Comparison of ENCODE assay signal across 9 cellular contexts in the genomic region with DNA sequence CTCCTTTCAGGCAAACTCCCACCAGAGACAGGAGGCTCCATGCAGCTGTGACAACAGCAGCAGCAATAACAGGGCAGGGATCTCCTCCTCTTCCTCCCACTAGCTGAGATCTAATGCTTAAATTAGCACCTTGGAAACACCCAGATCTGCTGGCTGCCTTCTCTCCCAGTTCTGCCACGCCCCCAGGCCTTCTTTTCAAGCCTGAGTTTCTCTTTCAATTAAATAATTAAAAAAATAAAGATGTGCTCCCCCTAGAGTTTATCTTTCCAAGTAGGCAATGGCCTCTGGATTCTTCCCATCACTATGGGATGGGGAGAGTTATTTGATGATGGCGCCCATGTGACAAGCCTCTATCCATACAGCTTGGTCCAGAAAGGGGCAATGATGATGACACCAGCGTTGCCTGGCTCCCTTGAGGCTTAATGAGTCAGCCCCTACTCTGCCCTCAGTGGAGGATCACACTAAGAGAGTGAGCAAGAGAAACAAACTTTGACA. TPM values are rescaled to one million over a fixed set of nuclear protein-coding genes. Genes with fewer than 3 reads are reported as not detected.
DNase-seq lines count a peak whose midpoint lies in the region; ATAC-seq, FAIRE-seq and TF ChIP-seq lines count a peak whose summit lies in the region.
"Had no signal": no experiment of that assay in that cellular context is flagged by ENCODE, and none has a peak within 500 bp of the region (broad histone marks: within the 10 kb centered on the region; RNA-seq: fewer than 3 reads in every experiment).

No MANE protein-coding gene starts in this region.

- ATAC-seq in aorta (ENCODE audit: low FRiP score) = no peak
- ATAC-seq in pancreas = no peak
- no peak for ATAC-seq in GM21717 (IDR thresholded peaks at IDR 0.05; ENCODE audit: unreplicated experiment)
- ATAC-seq: upper lobe of right lung had no signal

- H3K36me3 ChIP-seq in left ventricle myocardium inferior = no peaks in the 10 kb centered on the region
- H3K36me3 ChIP-seq in aorta (ENCODE audit: control insufficient read depth in 1 of 2, insufficient read depth in 2 of 2, low read length in 1 of 2) = no peaks in the 10 kb centered on the region
- H3K36me3 ChIP-seq in pancreas = no peaks in the 10 kb centered on the region
- H3K36me3 ChIP-seq: upper lobe of right lung had no signal

- intact Hi-C loops in left ventricle myocardium inferior (cut with micrococcal nuclease) (no loop called here), aorta (cut with DNase I) (loop anchor here (5.0 kb wide), 3 partner anchors 48 to 143 kb away; a partner anchor contains a TSS), pancreas (cut with DNase I) (no loop called here)

- TF ChIP-seq CTCF in AG04449 (IDR thresholded peaks at IDR 0.05; ENCODE audit: insufficient read depth, low read length, missing control alignments) (no peak), left ventricle myocardium inferior (IDR thresholded peaks at IDR 0.05; ENCODE audit: borderline replicate concordance) (peak; percentile 33), pancreas (IDR thresholded peaks at IDR 0.05) (no peak)

- no peak overlapping the region for H3K4me3 ChIP-seq in AG04449 (ENCODE audit: low read depth, low read length)
- H3K4me3 ChIP-seq in left ventricle myocardium inferior = peak overlapping the region; percentile 9
- no peak overlapping the region for H3K4me3 ChIP-seq in aorta (ENCODE audit: low read length in 2 of 2)
- H3K4me3 ChIP-seq in pancreas = no peak overlapping the region
- H3K4me3 ChIP-seq: upper lobe of right lung had no signal

- H3K27ac ChIP-seq in left ventricle myocardium inferior (replicated peaks) = peak overlapping the region; percentile 91
- no peak overlapping the region for H3K27ac ChIP-seq in aorta (ENCODE audit: low read depth in 1 of 2, low read length in 2 of 2)
- no peak overlapping the region for H3K27ac ChIP-seq in pancreas
- H3K27ac ChIP-seq: upper lobe of right lung had no signal

- CTCF ChIA-PET in AG04449 (lab: Yijun Ruan, JAX) = interaction anchor here (0.7 to 5.9 kb wide), 10 partner anchors 8 to 151 kb away, joined by 3 to 43 read pairs (median 8); no protein-coding TSS in a partner anchor

- H3K27me3 ChIP-seq in left ventricle myocardium inferior (ENCODE audit: low read depth) = no peaks in the 10 kb centered on the region
- H3K27me3 ChIP-seq in aorta (ENCODE audit: control insufficient read depth in 1 of 2, insufficient read depth in 2 of 2, low read length in 1 of 2) = no peaks in the 10 kb centered on the region
- H3K27me3 ChIP-seq in pancreas = no peaks in the 10 kb centered on the region
- H3K27me3 ChIP-seq: upper lobe of right lung had no signal

- FAIRE-seq in RCC 7860 (lab: Jason Lieb, UNC) = peak; percentile 24
- FAIRE-seq in pancreas (lab: Jason Lieb, UNC) = no peak

- peak; percentile 17 for DNase-seq in AG04449 (ENCODE audit: low read depth, low spot score)
- peak; percentile 44 for DNase-seq in D341Med (ENCODE audit: low spot score)
- peak; percentile 53 for DNase-seq in RCC 7860 (ENCODE audit: low spot score)
- DNase-seq in left ventricle myocardium inferior = peak; percentile 33
- no peak for DNase-seq in aorta
- no peak for DNase-seq in SKM-1 (lab: John Stamatoyannopoulos, UW; ENCODE audit: unreplicated experiment)
- DNase-seq in pancreas = no peak
- DNase-seq: upper lobe of right lung had no signal

- H3K4me1 ChIP-seq in left ventricle myocardium inferior (peaks cover 88% of the 10 kb centered on the region), aorta (ENCODE audit: control insufficient read depth in 1 of 2, insufficient read depth in 2 of 2, low read length in 2 of 2) (no peaks in the 10 kb centered on the region), pancreas (no peaks in the 10 kb centered on the region)

- 84 to 87% methylated on average over 3 of the region's 3 CpGs for WGBS in aorta, 2 donors
- 89 to 91% methylated on average over 3 of the region's 3 CpGs for WGBS in pancreas, 2 donors

- POLR2A ChIA-PET in AG04449 (lab: Yijun Ruan, JAX) = interaction anchor here (0.6 kb wide), 1 partner anchor 66 kb away, joined by 3 read pairs; no protein-coding TSS in a partner anchor

- no peaks in the 10 kb centered on the region for H3K9me3 ChIP-seq in left ventricle myocardium inferior (replicated peaks)
- no peaks in the 10 kb centered on the region for H3K9me3 ChIP-seq in aorta (ENCODE audit: control insufficient read depth, low read length)
- H3K9me3 ChIP-seq in pancreas = no peaks in the 10 kb centered on the region
- H3K9me3 ChIP-seq: upper lobe of right lung had no signal

RNA-seq across cellular contexts. Expression of a gene that starts 3.8 kb away (rescaled TPM):
- total RNA-seq in left ventricle myocardium inferior (22.9 TPM), aorta (10 to 100 TPM; 43.9 to 48.0 TPM), pancreas (1 to 10 TPM; 4.5 to 9.6 (median 7.0) TPM)
- polyA plus RNA-seq in aorta (10 to 100 TPM; 10.1 to 10.6 TPM), pancreas (1 to 10 TPM; 9.7 to 9.8 TPM)

RNA-seq across cellular contexts. Expression of a gene that starts 4.0 kb away (rescaled TPM):
- total RNA-seq in left ventricle myocardium inferior = not detected
- not detected for total RNA-seq in aorta
- polyA plus RNA-seq in aorta = not detected
- under 1 TPM; 0.16 to 0.69 (median 0.38) TPM for total RNA-seq in pancreas
- 1 to 10 TPM in 1 of 2 donors, under 1 TPM in 1; 0.99 to 5.0 TPM for polyA plus RNA-seq in pancreas
- total RNA-seq: upper lobe of right lung had no signal

Comparison
In these comparisons a context has a peak if more than half of its experiments do, and no peak if none do; other contexts are left out.
1. DNase-seq: peak in AG04449 (single experiment), D341Med (single experiment), RCC 7860 (single experiment) and left ventricle myocardium inferior (single experiment); none in aorta (0 of 2), SKM-1 (single experiment) and pancreas (0 of 6).
2. intact Hi-C loops: an anchor here in aorta (5.0 kb wide); none called in left ventricle myocardium inferior and pancreas.